12 cellular contexts compared by ENCODE assay signal in genomic region chr11:43788394-43788793, GRCh38.
A peak's percentile ranks its signal among the peaks of the same experiment; 100 is the strongest.
DNase-seq lines count a peak whose midpoint lies in the region; ATAC-seq and TF ChIP-seq lines count a peak whose summit lies in the region.
"Had no signal": no experiment of that assay in that cellular context is flagged by ENCODE, and none has a peak within 500 bp of the region (broad histone marks: within the 10 kb centered on the region; RNA-seq: fewer than 3 reads in every experiment).

No MANE protein-coding gene starts in this region.

- H3K4me1 Mint-ChIP-seq in dendritic cell treated with granulocyte-macrophage colony-stimulating factor and Interleukin-4, amounts not matched to agents 40 ng/mL and 50 ng/mL, for 4 days (ENCODE audit: low read depth) = peaks cover 19% of the 10 kb centered on the region
- H3K4me1 Mint-ChIP-seq in activated T-cell treated with anti-CD3 and anti-CD28 coated beads, Interleukin-2, amount 50 U/mL, for 4 hours (ENCODE audit: low read depth) = no peaks in the 10 kb centered on the region

- H3K36me3 Mint-ChIP-seq in dendritic cell treated with granulocyte-macrophage colony-stimulating factor and Interleukin-4, amounts not matched to agents 40 ng/mL and 50 ng/mL, for 4 days (ENCODE audit: low read depth) = peaks cover 22% of the 10 kb centered on the region
- peaks cover 33% of the 10 kb centered on the region for H3K36me3 Mint-ChIP-seq in activated T-cell treated with anti-CD3 and anti-CD28 coated beads, Interleukin-2, amount 50 U/mL, for 4 hours (ENCODE audit: insufficient read depth)

- WGBS in prostate gland = 24% methylated on average over 3 of the region's 3 CpGs

- DNase-seq in HL-60 (ENCODE audit: low read depth in 1 of 2, low spot score in 1 of 2) = peak; percentile 20 to 91
- DNase-seq in NCI-H1694 treated with DMSO at 0.1 percent for 48 hours (lab: John Stamatoyannopoulos, UW) = peak; percentile 41
- peak; percentile 4 for DNase-seq in prostate gland (ENCODE audit: low spot score)
- DNase-seq in amniotic stem cell (lab: John Stamatoyannopoulos, UW) = no peak
- DNase-seq in activated T-cell treated with anti-CD3 and anti-CD28 coated beads, Interleukin-2, amount 50 U/mL, for 4 hours = no peak
- DNase-seq: DMS79, NCI-H526 treated with DMSO at 0.1 percent for 48 hours, T-helper 2 cell, trophoblast cell had no signal

- no peaks in the 10 kb centered on the region for H3K36me3 ChIP-seq in prostate gland

- peak overlapping the region; percentile 50 for H3K4me3 Mint-ChIP-seq in dendritic cell treated with granulocyte-macrophage colony-stimulating factor and Interleukin-4, amounts not matched to agents 40 ng/mL and 50 ng/mL, for 4 days
- no peak overlapping the region for H3K4me3 Mint-ChIP-seq in activated T-cell treated with anti-CD3 and anti-CD28 coated beads, Interleukin-2, amount 50 U/mL, for 4 hours

- H3K4me1 ChIP-seq in prostate gland (replicated peaks) = peaks cover 4% of the 10 kb centered on the region

- H3K4me3 ChIP-seq in HL-60 (replicated peaks; ENCODE audit: insufficient read depth, low read length) = no peak overlapping the region
- H3K4me3 ChIP-seq in prostate gland = no peak overlapping the region

- H3K27me3 ChIP-seq in HL-60 (ENCODE audit: insufficient read depth, poor library complexity, severe bottlenecking) (no peaks in the 10 kb centered on the region), prostate gland (replicated peaks; ENCODE audit: insufficient read depth) (no peaks in the 10 kb centered on the region)

- peak overlapping the region; percentile 87 for H3K27ac Mint-ChIP-seq in dendritic cell treated with granulocyte-macrophage colony-stimulating factor and Interleukin-4, amounts not matched to agents 40 ng/mL and 50 ng/mL, for 4 days

- no peaks in the 10 kb centered on the region for H3K9me3 ChIP-seq in prostate gland

- TF ChIP-seq CTCF in HL-60 (IDR thresholded peaks at IDR 0.05; ENCODE audit: insufficient read depth, low read length) = no peak
- TF ChIP-seq CTCF in prostate gland (IDR thresholded peaks at IDR 0.05) = no peak

- H3K9me3 Mint-ChIP-seq in dendritic cell treated with granulocyte-macrophage colony-stimulating factor and Interleukin-4, amounts not matched to agents 40 ng/mL and 50 ng/mL, for 4 days = peaks cover 21% of the 10 kb centered on the region
- H3K9me3 Mint-ChIP-seq in activated T-cell treated with anti-CD3 and anti-CD28 coated beads, Interleukin-2, amount 50 U/mL, for 4 hours = peaks cover 17% of the 10 kb centered on the region

- no peak for TF ChIP-seq POLR2A in prostate gland (IDR thresholded peaks at IDR 0.05)

- H3K27ac ChIP-seq in HL-60 (replicated peaks) (peak overlapping the region; percentile 66), prostate gland (no peak overlapping the region)

- intact Hi-C loops in dendritic cell treated with granulocyte-macrophage colony-stimulating factor and Interleukin-4, amounts not matched to agents 40 ng/mL and 50 ng/mL, for 4 days (cut with micrococcal nuclease) = loop anchor here (5.0 kb wide), 1 partner anchor 94 kb away; the partner anchor contains the start of gene ALKBH3
- intact Hi-C loops in prostate gland (cut with DNase I) = no loop called here

- no peak for ATAC-seq in GM18873 (IDR thresholded peaks at IDR 0.05; ENCODE audit: low FRiP score, unreplicated experiment)
- no peak for ATAC-seq in activated T-cell treated with anti-CD3 and anti-CD28 coated beads, Interleukin-2, amount 50 U/mL, for 4 hours
- ATAC-seq: esophagus mucosa had no signal

- no peaks in the 10 kb centered on the region for H3K27me3 Mint-ChIP-seq in dendritic cell treated with granulocyte-macrophage colony-stimulating factor and Interleukin-4, amounts not matched to agents 40 ng/mL and 50 ng/mL, for 4 days
- H3K27me3 Mint-ChIP-seq in activated T-cell treated with anti-CD3 and anti-CD28 coated beads, Interleukin-2, amount 50 U/mL, for 4 hours (ENCODE audit: low read depth) = no peaks in the 10 kb centered on the region

Comparison
In these comparisons a context has a peak if more than half of its experiments do, and no peak if none do; other contexts are left out.
1. DNase-seq: peak in HL-60 (2 of 2), NCI-H1694 treated with DMSO at 0.1 percent for 48 hours (single experiment) and prostate gland (single experiment); none in amniotic stem cell (single experiment) and activated T-cell treated with anti-CD3 and anti-CD28 coated beads, Interleukin-2, amount 50 U/mL, for 4 hours (single experiment).